Comparison of ENCODE assay signal across 1 cellular context in the genomic region with DNA sequence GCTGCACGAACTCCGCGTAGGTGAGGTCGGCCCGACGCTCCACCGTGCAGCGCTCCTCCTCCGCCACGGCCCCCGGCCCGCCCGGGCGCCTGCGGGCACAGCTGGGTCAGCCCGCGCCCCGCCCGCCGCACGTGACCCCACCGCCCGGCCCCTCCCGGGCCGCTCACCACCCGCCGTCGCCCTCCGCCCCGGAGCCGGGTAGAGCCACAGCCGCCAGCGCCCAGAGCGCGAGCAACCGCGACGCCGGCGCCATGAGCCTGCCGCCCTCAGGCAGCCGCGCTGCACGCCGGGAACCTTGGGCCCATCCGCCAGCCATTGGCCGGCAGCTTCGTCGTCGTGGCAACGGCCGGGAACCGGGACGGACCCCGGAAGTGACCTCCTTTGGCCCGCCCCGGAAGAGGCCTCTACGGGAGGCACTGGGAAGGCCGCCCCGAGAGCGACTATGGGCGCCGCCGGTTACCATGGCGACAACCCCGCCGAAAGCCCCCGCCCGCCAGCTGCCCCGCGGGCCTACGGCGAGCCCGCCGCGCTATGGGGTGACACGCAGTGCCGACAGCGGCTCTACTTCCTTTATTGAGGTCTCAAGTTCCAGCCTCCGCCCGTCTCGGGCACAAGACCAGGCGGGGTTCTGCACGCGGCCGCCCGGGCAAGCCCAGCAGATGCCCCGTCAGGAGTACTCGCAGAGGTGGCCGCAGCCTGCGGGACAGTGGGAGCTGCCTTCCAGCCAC.
TF ChIP-seq lines count a peak whose summit lies in the region.

Gene JMJD8, minus strand, starts transcription at position 268 of the 728 bp plus-strand sequence. Its CDS starts 15 bp downstream, at position 253.

TF ChIP-seq in GM23338, 12 proteins besides CTCF, POLR2A, EP300 and RAD21:
- no peak for TF ChIP-seq REST (IDR thresholded peaks at IDR 0.05; ENCODE audit: unreplicated experiment)
- no peak for TF ChIP-seq EZH2 (IDR thresholded peaks at IDR 0.05; ENCODE audit: low read depth, unreplicated experiment)
- TF ChIP-seq POLR2AphosphoS5 (IDR thresholded peaks at IDR 0.05; ENCODE audit: low read depth) = peak; percentile 86
- TF ChIP-seq NANOG (IDR thresholded peaks at IDR 0.05; ENCODE audit: borderline replicate concordance) = no peak
- no peak for TF ChIP-seq ZNF114 (CRISPR knock-in tag; IDR thresholded peaks at IDR 0.05)
- 0 out of 2 replicates have a peak, but pooled peaks have one; percentile 48 for TF ChIP-seq ETS1 (IDR thresholded peaks at IDR 0.05)
- no peak for TF ChIP-seq EZH2phosphoT487 (IDR thresholded peaks at IDR 0.05; ENCODE audit: unreplicated experiment)
- TF ChIP-seq CREB1 (CRISPR knock-in tag; IDR thresholded peaks at IDR 0.05; ENCODE audit: low read depth) = peak; percentile 89
